Comparison of ENCODE assay signal across 9 cellular contexts in genomic region chr15:78035319-78035718, GRCh38. TPM values are rescaled to one million over a fixed set of nuclear protein-coding genes. Genes with fewer than 3 reads are reported as not detected.
DNase-seq lines count a peak whose midpoint lies in the region; ATAC-seq and TF ChIP-seq lines count a peak whose summit lies in the region.
"Had no signal": no experiment of that assay in that cellular context is flagged by ENCODE, and none has a peak within 500 bp of the region (broad histone marks: within the 10 kb centered on the region; RNA-seq: fewer than 3 reads in every experiment).

No MANE protein-coding gene starts in this region.

- H3K9me3 ChIP-seq in MM.1S (replicated peaks; ENCODE audit: insufficient read depth, low read length) (no peaks in the 10 kb centered on the region), right atrium auricular region (no peaks in the 10 kb centered on the region)

- H3K4me3 ChIP-seq in MM.1S (ENCODE audit: low read length) (peak overlapping the region; percentile 44), right atrium auricular region (no peak overlapping the region)

- no peaks in the 10 kb centered on the region for H3K9me3 Mint-ChIP-seq in stimulated activated naive B cell treated with anti-CD40 and anti-IgM and Interleukin-4, amounts not matched to agents 10 μg/mL and 1 μg/mL and 100 μg/mL, for 72 hours

- H3K36me3 ChIP-seq in MM.1S (replicated peaks; ENCODE audit: insufficient read depth, low read length) (no peaks in the 10 kb centered on the region), right atrium auricular region (no peaks in the 10 kb centered on the region)

- TF ChIP-seq CTCF in MM.1S (IDR thresholded peaks at IDR 0.05; ENCODE audit: low read length) (no peak), right atrium auricular region (IDR thresholded peaks at IDR 0.05) (no peak)

- peak; percentile 30 for DNase-seq in MM.1S
- peak; percentile 50 for DNase-seq in activated T-cell treated with anti-CD3 and anti-CD28 coated beads, Interleukin-2, amount 50 U/mL, for 1 hour
- DNase-seq in right atrium auricular region (ENCODE audit: low spot score), result no peak
- no peak for DNase-seq in stimulated activated naive B cell treated with anti-CD40 and anti-IgM and Interleukin-4, amounts not matched to agents 10 μg/mL and 1 μg/mL and 100 μg/mL, for 72 hours
- DNase-seq in NCI-H774 (lab: John Stamatoyannopoulos, UW), result no peak
- DNase-seq in D341Med (ENCODE audit: low spot score), result no peak
- DNase-seq in globus pallidus (ENCODE audit: low spot score), result no peak
- DNase-seq: NCI-H1436 had no signal

- peaks cover 38% of the 10 kb centered on the region for H3F3A ChIP-seq in MM.1S (ENCODE audit: insufficient read depth, low read length)

- no peaks in the 10 kb centered on the region for H3K9me2 ChIP-seq in MM.1S (replicated peaks; ENCODE audit: insufficient read depth, low read length)

- no peak overlapping the region for H3K4me3 Mint-ChIP-seq in stimulated activated naive B cell treated with anti-CD40 and anti-IgM and Interleukin-4, amounts not matched to agents 10 μg/mL and 1 μg/mL and 100 μg/mL, for 72 hours

- H3K4me1 ChIP-seq in MM.1S (ENCODE audit: low read length), result peaks cover 67% of the 10 kb centered on the region
- peaks cover 0 to 44% of the 10 kb centered on the region in 2 donors for H3K4me1 ChIP-seq in right atrium auricular region

- H3K9ac ChIP-seq in MM.1S (ENCODE audit: low read length), result peak overlapping the region; percentile 28; the same call in 1 of the 2 replicates

- no peak for ATAC-seq in stimulated activated naive B cell treated with anti-CD40 and anti-IgM and Interleukin-4, amounts not matched to agents 10 μg/mL and 1 μg/mL and 100 μg/mL, for 72 hours (replicated peaks)
- ATAC-seq in GM19035 (IDR thresholded peaks at IDR 0.05; ENCODE audit: unreplicated experiment), result no peak

- peak overlapping the region; percentile 86 for H3K4me2 ChIP-seq in MM.1S (ENCODE audit: low read depth, low read length)

- H4K20me1 ChIP-seq in MM.1S (ENCODE audit: insufficient read depth, low read length), result no peaks in the 10 kb centered on the region

- H3K36me3 Mint-ChIP-seq in stimulated activated naive B cell treated with anti-CD40 and anti-IgM and Interleukin-4, amounts not matched to agents 10 μg/mL and 1 μg/mL and 100 μg/mL, for 72 hours, result peaks cover 7 to 25% of the 10 kb centered on the region in 2 donors

- peak overlapping the region; percentile 15 for H3K27ac Mint-ChIP-seq in stimulated activated naive B cell treated with anti-CD40 and anti-IgM and Interleukin-4, amounts not matched to agents 10 μg/mL and 1 μg/mL and 100 μg/mL, for 72 hours

- no peaks in the 10 kb centered on the region for H3K27me3 Mint-ChIP-seq in stimulated activated naive B cell treated with anti-CD40 and anti-IgM and Interleukin-4, amounts not matched to agents 10 μg/mL and 1 μg/mL and 100 μg/mL, for 72 hours

- H2AFZ ChIP-seq in MM.1S (ENCODE audit: low read length), result peak overlapping the region; percentile 21; the same call in 1 of the 2 replicates

- H3K79me2 ChIP-seq in MM.1S (ENCODE audit: low read length), result peaks cover 28% of the 10 kb centered on the region

- peaks cover 40 to 74% of the 10 kb centered on the region in 2 donors for H3K4me1 Mint-ChIP-seq in stimulated activated naive B cell treated with anti-CD40 and anti-IgM and Interleukin-4, amounts not matched to agents 10 μg/mL and 1 μg/mL and 100 μg/mL, for 72 hours

- H3K27ac ChIP-seq in MM.1S (ENCODE audit: low read length), result peak overlapping the region; percentile 88
- peak overlapping the region; percentile 13 to 32 for H3K27ac ChIP-seq in right atrium auricular region

- H3K27me3 ChIP-seq in MM.1S (replicated peaks; ENCODE audit: insufficient read depth, low read length) (no peaks in the 10 kb centered on the region), right atrium auricular region (no peaks in the 10 kb centered on the region)

RNA-seq across cellular contexts. Expression of gene TBC1D2B, which starts 42.2 kb away (rescaled TPM):
- total RNA-seq in right atrium auricular region, result 10 to 100 TPM; 12.5 to 27.7 TPM

RNA-seq across cellular contexts. Expression of gene SH2D7, which starts 57.0 kb away (rescaled TPM):
- not detected for total RNA-seq in right atrium auricular region

Comparison
In these comparisons a context has a peak if more than half of its experiments do, and no peak if none do; other contexts are left out.
1. DNase-seq: peak in MM.1S (single experiment) and activated T-cell treated with anti-CD3 and anti-CD28 coated beads, Interleukin-2, amount 50 U/mL, for 1 hour (single experiment); none in right atrium auricular region (single experiment), stimulated activated naive B cell treated with anti-CD40 and anti-IgM and Interleukin-4, amounts not matched to agents 10 μg/mL and 1 μg/mL and 100 μg/mL, for 72 hours (single experiment), NCI-H774 (single experiment), D341Med (single experiment) and globus pallidus (single experiment).